Comparison of ENCODE assay signal across 1 cellular context in the genomic region with DNA sequence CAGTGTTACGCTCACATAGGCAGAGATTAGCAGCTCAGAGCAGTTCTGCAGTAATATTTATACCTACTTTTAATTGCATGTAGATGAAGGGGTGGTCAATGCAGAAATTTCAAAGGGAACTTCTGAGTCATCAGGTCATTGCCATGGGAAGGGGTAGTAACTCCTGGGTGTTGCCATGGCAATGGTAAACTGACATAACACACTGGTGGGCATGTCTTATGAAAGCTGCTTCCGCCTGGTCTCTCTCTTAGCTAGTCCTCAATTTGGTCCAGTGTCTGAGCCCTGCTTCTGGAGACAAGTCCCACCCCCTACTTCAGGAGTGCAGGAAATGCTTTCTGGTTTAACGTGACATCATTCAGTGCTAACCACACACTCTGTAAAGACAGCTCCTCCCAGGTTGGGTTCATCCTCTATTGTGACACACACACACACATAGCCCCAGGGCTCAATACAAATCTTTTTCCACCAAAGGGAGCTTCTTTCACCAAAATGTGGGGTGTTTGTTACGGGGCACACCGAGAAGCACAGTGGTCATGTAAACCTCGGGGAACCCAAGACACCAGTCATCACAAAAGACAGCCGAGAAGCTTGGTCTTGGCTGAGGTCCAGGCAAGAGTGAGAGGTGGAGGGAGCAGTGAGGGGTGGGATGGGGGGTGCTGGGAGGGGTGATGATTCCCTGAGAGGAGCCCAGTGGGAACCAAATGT.
TF ChIP-seq lines count a peak whose summit lies in the region.

No MANE protein-coding gene starts in this region.

TF ChIP-seq in HEK293, 187 proteins besides CTCF, POLR2A, EP300 and RAD21 (continued from another document):
- TF ChIP-seq, protein P1, sequence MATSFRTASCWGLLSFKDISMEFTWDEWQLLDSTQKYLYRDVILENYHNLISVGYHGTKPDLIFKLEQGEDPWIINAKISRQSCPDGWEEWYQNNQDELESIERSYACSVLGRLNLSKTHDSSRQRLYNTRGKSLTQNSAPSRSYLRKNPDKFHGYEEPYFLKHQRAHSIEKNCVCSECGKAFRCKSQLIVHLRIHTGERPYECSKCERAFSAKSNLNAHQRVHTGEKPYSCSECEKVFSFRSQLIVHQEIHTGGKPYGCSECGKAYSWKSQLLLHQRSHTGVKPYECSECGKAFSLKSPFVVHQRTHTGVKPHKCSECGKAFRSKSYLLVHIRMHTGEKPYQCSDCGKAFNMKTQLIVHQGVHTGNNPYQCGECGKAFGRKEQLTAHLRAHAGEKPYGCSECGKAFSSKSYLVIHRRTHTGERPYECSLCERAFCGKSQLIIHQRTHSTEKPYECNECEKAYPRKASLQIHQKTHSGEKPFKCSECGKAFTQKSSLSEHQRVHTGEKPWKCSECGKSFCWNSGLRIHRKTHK (tag by site-specific recombination; IDR thresholded peaks at IDR 0.05), result no peak
- TF ChIP-seq SP2 (tag by site-specific recombination; IDR thresholded peaks at IDR 0.05) (peak; percentile 57), ZNF670 (tag by site-specific recombination; IDR thresholded peaks at IDR 0.05; ENCODE audit: low read depth) (no peak), ZEB2 (tag by site-specific recombination; IDR thresholded peaks at IDR 0.05) (peak; percentile 88), ZNF335 (tag by site-specific recombination; conservative IDR thresholded peaks at IDR 0.05) (no peak; the same call in 1 of the 2 replicates), ZNF600 (tag by site-specific recombination; IDR thresholded peaks at IDR 0.05) (no peak; the same call in 1 of the 2 replicates), ZNF223 (tag by site-specific recombination; IDR thresholded peaks at IDR 0.05) (no peak), ZNF2 (tag by site-specific recombination; IDR thresholded peaks at IDR 0.05) (peak; percentile 65; the same call in 1 of the 2 replicates), ZNF747 (tag by site-specific recombination; IDR thresholded peaks at IDR 0.05) (no peak), KLF16 (tag by site-specific recombination; IDR thresholded peaks at IDR 0.05) (no peak), ZNF433 (tag by site-specific recombination; IDR thresholded peaks at IDR 0.05; ENCODE audit: low read depth) (no peak), ZNF426 (tag by site-specific recombination; IDR thresholded peaks at IDR 0.05) (no peak), ZNF677 (tag by site-specific recombination; IDR thresholded peaks at IDR 0.05) (no peak), ZSCAN16 (tag by site-specific recombination; IDR thresholded peaks at IDR 0.05) (no peak), ZNF843 (tag by site-specific recombination; IDR thresholded peaks at IDR 0.05) (peak; percentile 52; the same call in 1 of the 2 replicates), ZFP37 (tag by site-specific recombination; IDR thresholded peaks at IDR 0.05) (no peak), OSR2 (tag by site-specific recombination; IDR thresholded peaks at IDR 0.05) (peak; percentile 71), ZNF157 (tag by site-specific recombination; IDR thresholded peaks at IDR 0.05) (no peak), ZNF623 (tag by site-specific recombination; IDR thresholded peaks at IDR 0.05) (peak; percentile 56; the same call in 1 of the 2 replicates), ZNF76 (tag by site-specific recombination; IDR thresholded peaks at IDR 0.05; ENCODE audit: borderline replicate concordance, low read depth) (peak; percentile 45; the same call in 1 of the 2 replicates), GLIS1 (tag by site-specific recombination; IDR thresholded peaks at IDR 0.05) (peak; percentile 43; the same call in 1 of the 2 replicates)
- TF ChIP-seq, protein P2, sequence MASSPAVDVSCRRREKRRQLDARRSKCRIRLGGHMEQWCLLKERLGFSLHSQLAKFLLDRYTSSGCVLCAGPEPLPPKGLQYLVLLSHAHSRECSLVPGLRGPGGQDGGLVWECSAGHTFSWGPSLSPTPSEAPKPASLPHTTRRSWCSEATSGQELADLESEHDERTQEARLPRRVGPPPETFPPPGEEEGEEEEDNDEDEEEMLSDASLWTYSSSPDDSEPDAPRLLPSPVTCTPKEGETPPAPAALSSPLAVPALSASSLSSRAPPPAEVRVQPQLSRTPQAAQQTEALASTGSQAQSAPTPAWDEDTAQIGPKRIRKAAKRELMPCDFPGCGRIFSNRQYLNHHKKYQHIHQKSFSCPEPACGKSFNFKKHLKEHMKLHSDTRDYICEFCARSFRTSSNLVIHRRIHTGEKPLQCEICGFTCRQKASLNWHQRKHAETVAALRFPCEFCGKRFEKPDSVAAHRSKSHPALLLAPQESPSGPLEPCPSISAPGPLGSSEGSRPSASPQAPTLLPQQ (tag by site-specific recombination; IDR thresholded peaks at IDR 0.05), result peak; percentile 78
- TF ChIP-seq, protein P3, sequence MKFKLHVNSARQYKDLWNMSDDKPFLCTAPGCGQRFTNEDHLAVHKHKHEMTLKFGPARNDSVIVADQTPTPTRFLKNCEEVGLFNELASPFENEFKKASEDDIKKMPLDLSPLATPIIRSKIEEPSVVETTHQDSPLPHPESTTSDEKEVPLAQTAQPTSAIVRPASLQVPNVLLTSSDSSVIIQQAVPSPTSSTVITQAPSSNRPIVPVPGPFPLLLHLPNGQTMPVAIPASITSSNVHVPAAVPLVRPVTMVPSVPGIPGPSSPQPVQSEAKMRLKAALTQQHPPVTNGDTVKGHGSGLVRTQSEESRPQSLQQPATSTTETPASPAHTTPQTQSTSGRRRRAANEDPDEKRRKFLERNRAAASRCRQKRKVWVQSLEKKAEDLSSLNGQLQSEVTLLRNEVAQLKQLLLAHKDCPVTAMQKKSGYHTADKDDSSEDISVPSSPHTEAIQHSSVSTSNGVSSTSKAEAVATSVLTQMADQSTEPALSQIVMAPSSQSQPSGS (tag by site-specific recombination; IDR thresholded peaks at IDR 0.05; ENCODE audit: low read depth), result peak; percentile 95
